In genomic region chr17:15263206-15263579, GRCh38 we compare ENCODE assay signal across 8 cellular contexts. TPM values are rescaled to one million over a fixed set of nuclear protein-coding genes. Genes with fewer than 3 reads are reported as not detected.
A peak's percentile ranks its signal among the peaks of the same experiment; 100 is the strongest.
DNase-seq lines count a peak whose midpoint lies in the region; ATAC-seq and TF ChIP-seq lines count a peak whose summit lies in the region.

No MANE protein-coding gene starts in this region.

- peaks cover 85% of the 10 kb centered on the region for H3K27me3 ChIP-seq in HUES64 (ENCODE audit: insufficient read depth, low read length)
- peaks cover 16 to 29% of the 10 kb centered on the region in 2 donors for H3K27me3 ChIP-seq in duodenal mucosa (ENCODE audit: control insufficient read depth in 1 of 2, insufficient read depth in 2 of 2, low read length in 2 of 2)
- H3K27me3 ChIP-seq in liver (ENCODE audit: control insufficient read depth in 4 of 4, insufficient read depth in 4 of 4, low read length in 3 of 4), result peaks cover 0 to 6% (median 4%) of the 10 kb centered on the region in 4 donors
- no peaks in the 10 kb centered on the region for H3K27me3 ChIP-seq in thyroid gland

- TF ChIP-seq CTCF in liver (IDR thresholded peaks at IDR 0.05; ENCODE audit: low read depth, low read length, missing input control) (no peak), thyroid gland (IDR thresholded peaks at IDR 0.05) (peak in 1 of 6 experiments; percentile 3)

- peak; percentile 86 to 92 for DNase-seq in thyroid gland
- DNase-seq in stimulated activated CD4-positive, alpha-beta T cell treated with anti-CD3 and anti-CD28 coated beads, Interleukin-2, amount 100 ng/mL, for 24 hours, result no peak
- no peak for DNase-seq in NCI-H1417 treated with DMSO at 0.1 percent for 48 hours (lab: John Stamatoyannopoulos, UW)

- no peaks in the 10 kb centered on the region for H3K36me3 ChIP-seq in HUES64 (ENCODE audit: insufficient read depth, low read length)
- peaks cover 0 to 8% of the 10 kb centered on the region in 2 donors for H3K36me3 ChIP-seq in duodenal mucosa (ENCODE audit: control insufficient read depth in 1 of 2, insufficient read depth in 2 of 2, low read length in 2 of 2)
- no peaks in the 10 kb centered on the region for H3K36me3 ChIP-seq in liver (ENCODE audit: control insufficient read depth in 4 of 4, insufficient read depth in 3 of 4, low read depth in 1 of 4, low read length in 3 of 4)
- H3K36me3 ChIP-seq in thyroid gland, result peaks cover 8 to 13% of the 10 kb centered on the region in 2 donors

- no peak for TF ChIP-seq RAD21 in liver (IDR thresholded peaks at IDR 0.05)

- H3K4me3 ChIP-seq in HUES64 (ENCODE audit: low read length), result peak overlapping the region; percentile 90
- H3K4me3 ChIP-seq in duodenal mucosa (ENCODE audit: low read depth in 1 of 2, low read length in 2 of 2), result peak overlapping the region; percentile 83 to 84
- peak overlapping the region in 1 of 3 donors; percentile 49 for H3K4me3 ChIP-seq in liver (ENCODE audit: low read depth in 1 of 3, low read length in 3 of 3)
- H3K4me3 ChIP-seq in thyroid gland (replicated peaks in 1 of 3), result peak overlapping the region; percentile 2 to 76 (median 14)

- H3K9me3 ChIP-seq in HUES64 (ENCODE audit: insufficient read depth, low read depth, low read length) (no peaks in the 10 kb centered on the region), duodenal mucosa (ENCODE audit: control insufficient read depth in 1 of 2, low read length in 2 of 2) (no peaks in the 10 kb centered on the region), liver (ENCODE audit: control insufficient read depth in 4 of 4, low read length in 3 of 4) (no peaks in the 10 kb centered on the region), thyroid gland (no peaks in the 10 kb centered on the region)

- intact Hi-C loops in thyroid gland (cut with DNase I), result no loop called here

- H3K9ac ChIP-seq in HUES64 (ENCODE audit: low read depth, low read length) (peak overlapping the region; percentile 19; the same call in 1 of the 2 replicates), duodenal mucosa (ENCODE audit: low read depth in 1 of 2, low read length in 2 of 2) (peak overlapping the region; percentile 48 to 61), liver (ENCODE audit: low read depth in 1 of 2, low read length in 2 of 2) (no peak overlapping the region)

- H3K4me1 ChIP-seq in HUES64 (ENCODE audit: insufficient read depth, low read length) (peaks cover 3% of the 10 kb centered on the region; the same call in 1 of the 2 replicates), duodenal mucosa (ENCODE audit: control insufficient read depth in 1 of 2, insufficient read depth in 2 of 2, low read length in 2 of 2) (peaks cover 34 to 52% of the 10 kb centered on the region in 2 donors), liver (ENCODE audit: control insufficient read depth in 4 of 4, insufficient read depth in 4 of 4, low read length in 3 of 4) (peaks cover 0 to 26% (median 11%) of the 10 kb centered on the region in 4 donors), thyroid gland (peaks cover 43 to 49% of the 10 kb centered on the region in 2 donors)

- under 1% methylated on average over 14 of the region's 17 CpGs for WGBS in HUES64
- WGBS in liver, result 6% methylated on average over 17 of the region's 17 CpGs
- 2 to 3% methylated on average over 17 of the region's 17 CpGs for WGBS in thyroid gland, 2 donors

- H3K27ac ChIP-seq in HUES64 (ENCODE audit: low read depth, low read length) (no peak overlapping the region), duodenal mucosa (ENCODE audit: low read depth, low read length) (peak overlapping the region; percentile 88), liver (ENCODE audit: low read depth in 1 of 2, low read length in 2 of 2) (peak overlapping the region; percentile 61 to 64), thyroid gland (peak overlapping the region; percentile 92 to 99 (median 95))

- TF ChIP-seq POLR2A in thyroid gland (IDR thresholded peaks at IDR 0.05), result peak in 1 of 2 donors; percentile 55

- ATAC-seq in GM21825 (IDR thresholded peaks at IDR 0.05; ENCODE audit: unreplicated experiment) (no peak), HG02885 (IDR thresholded peaks at IDR 0.05; ENCODE audit: poor library complexity, unreplicated experiment) (no peak)

TF ChIP-seq in liver, 16 proteins besides CTCF, POLR2A, EP300 and RAD21:
- no peak for TF ChIP-seq ATF3 (IDR thresholded peaks at IDR 0.05)
- no peak for TF ChIP-seq TAF1 (conservative IDR thresholded peaks at IDR 0.05)
- no peak for TF ChIP-seq FOXA1 (IDR thresholded peaks at IDR 0.05)
- no peak for TF ChIP-seq REST (IDR thresholded peaks at IDR 0.05)
- no peak for TF ChIP-seq MAX (IDR thresholded peaks at IDR 0.05)
- no peak for TF ChIP-seq SP1 (IDR thresholded peaks at IDR 0.05)
- no peak for TF ChIP-seq YY1 (IDR thresholded peaks at IDR 0.05)
- TF ChIP-seq HNF4G (IDR thresholded peaks at IDR 0.05), result no peak

RNA-seq across cellular contexts. Expression of gene PMP22, which starts 1.9 kb away (rescaled TPM):
- 4.9 TPM for polyA plus RNA-seq in HUES64 (2013, experiment 1 of 2)
- polyA plus RNA-seq in HUES64 (2013, experiment 2 of 2), result 5.8 TPM
- total RNA-seq in liver (1 to 10 TPM; 3.2 to 6.2 TPM), thyroid gland (100 to 1,000 TPM in 2 of 4 donors, 10 to 100 TPM in 2; 61.0 to 254 (median 109) TPM)
- 1 to 10 TPM; 5.2 to 9.1 TPM for polyA plus RNA-seq in liver

Comparison
In these comparisons a context has a peak if more than half of its experiments do, and no peak if none do; other contexts are left out.
1. H3K9ac ChIP-seq: peak in HUES64 (single experiment) and duodenal mucosa (2 of 2); none in liver (0 of 2).
2. DNase-seq: peak in thyroid gland (2 of 2); none in stimulated activated CD4-positive, alpha-beta T cell treated with anti-CD3 and anti-CD28 coated beads, Interleukin-2, amount 100 ng/mL, for 24 hours (0 of 2) and NCI-H1417 treated with DMSO at 0.1 percent for 48 hours (single experiment).
3. RNA of gene PMP22, which starts 1.9 kb away (total RNA-seq): 61.0 to 254 TPM in thyroid gland; 3.2 to 6.2 TPM in liver; every median in the first group is over 4 times any median in the second.